ENCODE assay signal across 10 cellular contexts in genomic region chr19:2963122-2963521, GRCh38. TPM values are rescaled to one million over a fixed set of nuclear protein-coding genes. Genes with fewer than 3 reads are reported as not detected.
"Had no signal": no experiment of that assay in that cellular context is flagged by ENCODE, and none has a peak within 500 bp of the region (broad histone marks: within the 10 kb centered on the region; RNA-seq: fewer than 3 reads in every experiment).

No MANE protein-coding gene starts in this region.

- H3K4me3 Mint-ChIP-seq: H9, HFFc6 had no signal

- H3K9ac ChIP-seq: GM23248 had no signal

- H3K4me3 ChIP-seq: GM23248 had no signal

- FAIRE-seq: H54 had no signal

- DNase-seq: GM23248, GOT3, H9, HCEC 1CT, HFFc6, IMR-90, KBM-7 had no signal

- H3K27ac Mint-ChIP-seq: H9, HFFc6 had no signal

- H3K27ac ChIP-seq: GM23248, HL-60 had no signal

- H2AFZ ChIP-seq: GM23248 had no signal

RNA-seq across cellular contexts. Expression of gene TLE6, which starts 14.2 kb away (rescaled TPM):
- total RNA-seq: HT1080 had no signal

RNA-seq across cellular contexts. Expression of gene ZNF77, which starts 18.4 kb away (rescaled TPM):
- total RNA-seq: HT1080 had no signal
